In genomic region chr10:103763374-103764202, GRCh38 we compare ENCODE assay signal across 9 cellular contexts.
DNase-seq lines count a peak whose midpoint lies in the region; ATAC-seq and TF ChIP-seq lines count a peak whose summit lies in the region.
"Had no signal": no experiment of that assay in that cellular context is flagged by ENCODE, and none has a peak within 500 bp of the region (broad histone marks: within the 10 kb centered on the region; RNA-seq: fewer than 3 reads in every experiment).

No MANE protein-coding gene starts in this region.

- DNase-seq in activated naive CD4-positive, alpha-beta T cell treated with anti-CD3 and anti-CD28 coated beads, Interleukin-2, amount 10 ng/mL, durations not matched to agents 7 days and 5 days, result peak; percentile 48
- DNase-seq in activated naive CD4-positive, alpha-beta T cell treated with anti-CD3 and anti-CD28 coated beads, Interleukin-2, amount 50 U/mL, for 16 hours, result no peak
- DNase-seq in OCI-LY7 (ENCODE audit: low spot score) (peak; percentile 85), endothelial cell (ENCODE audit: low spot score) (no peak), NCI-H146 treated with DMSO at 0.1 percent for 48 hours (lab: John Stamatoyannopoulos, UW; ENCODE audit: unreplicated experiment) (no peak), left colon (no peak)
- DNase-seq in stimulated activated naive CD8-positive, alpha-beta T cell treated with anti-CD3 and anti-CD28 coated beads, Interleukin-15, Interleukin-2, amounts not matched to agents 100 U/mL and 50 U/mL, for 24 hours, result peak; percentile 24

- no peaks in the 10 kb centered on the region for H3K36me3 ChIP-seq in OCI-LY7 (ENCODE audit: insufficient read depth, low read length)

- no peaks in the 10 kb centered on the region for H3K36me3 Mint-ChIP-seq in activated naive CD4-positive, alpha-beta T cell treated with anti-CD3 and anti-CD28 coated beads, Interleukin-2, amount 10 ng/mL, durations not matched to agents 7 days and 5 days
- peaks cover 23% of the 10 kb centered on the region for H3K36me3 Mint-ChIP-seq in endothelial cell (ENCODE audit: low read depth, unreplicated experiment)
- H3K36me3 Mint-ChIP-seq: IgD-negative memory B cell had no signal

- peak overlapping the region; percentile 72 for H3K4me2 ChIP-seq in OCI-LY7 (ENCODE audit: low read length)

- H3K4me1 ChIP-seq in OCI-LY7 (ENCODE audit: insufficient read depth, low read length, poor library complexity, severe bottlenecking), result peaks cover 43% of the 10 kb centered on the region

- H3K9me3 Mint-ChIP-seq in activated naive CD4-positive, alpha-beta T cell treated with anti-CD3 and anti-CD28 coated beads, Interleukin-2, amount 10 ng/mL, durations not matched to agents 7 days and 5 days, result peaks cover 5% of the 10 kb centered on the region
- no peaks in the 10 kb centered on the region for H3K9me3 Mint-ChIP-seq in endothelial cell (ENCODE audit: unreplicated experiment)
- H3K9me3 Mint-ChIP-seq: IgD-negative memory B cell had no signal

- intact Hi-C loops in OCI-LY7 (cut with micrococcal nuclease; ENCODE audit: unreplicated experiment), result no loop called here
- intact Hi-C loops in left colon (cut with DNase I, micrococcal nuclease), result no loop called here

- peak overlapping the region; percentile 69 for H3K27ac Mint-ChIP-seq in activated naive CD4-positive, alpha-beta T cell treated with anti-CD3 and anti-CD28 coated beads, Interleukin-2, amount 10 ng/mL, durations not matched to agents 7 days and 5 days
- peak overlapping the region; percentile 95 for H3K27ac Mint-ChIP-seq in endothelial cell (ENCODE audit: unreplicated experiment)
- H3K27ac Mint-ChIP-seq: IgD-negative memory B cell had no signal

- no peaks in the 10 kb centered on the region for H4K20me1 ChIP-seq in OCI-LY7 (ENCODE audit: insufficient read depth, low read length)

- peak overlapping the region; percentile 57 for H3K27ac ChIP-seq in OCI-LY7 (ENCODE audit: low read depth, low read length, poor library complexity, severe bottlenecking)

- peak; percentile 19 for ATAC-seq in stimulated activated naive CD8-positive, alpha-beta T cell treated with anti-CD3 and anti-CD28 coated beads, Interleukin-15, Interleukin-2, amounts not matched to agents 100 U/mL and 50 U/mL, for 24 hours
- ATAC-seq in GM19324 (IDR thresholded peaks at IDR 0.05; ENCODE audit: low FRiP score, unreplicated experiment), result no peak
- no peak for ATAC-seq in left colon

- no peak overlapping the region for H3K4me3 Mint-ChIP-seq in activated naive CD4-positive, alpha-beta T cell treated with anti-CD3 and anti-CD28 coated beads, Interleukin-2, amount 10 ng/mL, durations not matched to agents 7 days and 5 days
- peak overlapping the region; percentile 57 for H3K4me3 Mint-ChIP-seq in endothelial cell (ENCODE audit: unreplicated experiment)

- H2AFZ ChIP-seq in OCI-LY7 (ENCODE audit: low read length), result peak overlapping the region; percentile 96

- peaks cover 66% of the 10 kb centered on the region for H3K4me1 Mint-ChIP-seq in activated naive CD4-positive, alpha-beta T cell treated with anti-CD3 and anti-CD28 coated beads, Interleukin-2, amount 10 ng/mL, durations not matched to agents 7 days and 5 days
- peaks cover 76% of the 10 kb centered on the region for H3K4me1 Mint-ChIP-seq in endothelial cell (ENCODE audit: unreplicated experiment)

- TF ChIP-seq CTCF in OCI-LY7 (conservative IDR thresholded peaks at IDR 0.05; ENCODE audit: low read length), result 0 out of 2 replicates have a peak, but pooled peaks have one; percentile 22
- no peak for TF ChIP-seq CTCF in endothelial cell (IDR thresholded peaks at IDR 0.05; ENCODE audit: unreplicated experiment)

- POLR2A ChIA-PET in OCI-LY7 (lab: Charles Lee), result interaction anchor here (0.6 to 1.2 kb wide), 4 partner anchors 10 to 914 kb away, joined by 3 read pairs; no protein-coding TSS in a partner anchor

- H3K79me2 ChIP-seq in OCI-LY7 (ENCODE audit: insufficient read depth, low read depth, low read length), result no peaks in the 10 kb centered on the region

- H3K4me3 ChIP-seq in OCI-LY7 (ENCODE audit: low read depth, low read length, poor library complexity, severe bottlenecking), result peak overlapping the region; percentile 47

- H3K9me3 ChIP-seq in OCI-LY7 (ENCODE audit: low read length), result no peaks in the 10 kb centered on the region

- CTCF ChIA-PET in activated naive CD4-positive, alpha-beta T cell treated with anti-CD3 and anti-CD28 coated beads, Interleukin-2, amount 10 ng/mL, durations not matched to agents 7 days and 5 days (lab: Charles Lee), result interaction anchor here (0.7 to 2.1 kb wide), 5 partner anchors 9 to 18 kb away, joined by 3 to 8 read pairs (median 3); no protein-coding TSS in a partner anchor
- CTCF ChIA-PET in OCI-LY7 (lab: Charles Lee; ENCODE audit: unreplicated experiment), result interaction anchor here (0.8 kb wide), 1 partner anchor 18 kb away, joined by 3 read pairs; no protein-coding TSS in a partner anchor

- peaks cover 14% of the 10 kb centered on the region for H3K27me3 Mint-ChIP-seq in activated naive CD4-positive, alpha-beta T cell treated with anti-CD3 and anti-CD28 coated beads, Interleukin-2, amount 10 ng/mL, durations not matched to agents 7 days and 5 days
- H3K27me3 Mint-ChIP-seq in endothelial cell (ENCODE audit: unreplicated experiment), result peaks cover 8% of the 10 kb centered on the region

- BruUV-seq in OCI-LY7 (replicated peaks; lab: Mats Ljungman, UMichigan), result no TSS peak

- H3K9me2 ChIP-seq in OCI-LY7 (ENCODE audit: insufficient read depth, low read length), result no peaks in the 10 kb centered on the region

Comparison
In these comparisons a context has a peak if more than half of its experiments do, and no peak if none do; other contexts are left out.
1. DNase-seq: peak in activated naive CD4-positive, alpha-beta T cell treated with anti-CD3 and anti-CD28 coated beads, Interleukin-2, amount 10 ng/mL, durations not matched to agents 7 days and 5 days (single experiment), OCI-LY7 (single experiment) and stimulated activated naive CD8-positive, alpha-beta T cell treated with anti-CD3 and anti-CD28 coated beads, Interleukin-15, Interleukin-2, amounts not matched to agents 100 U/mL and 50 U/mL, for 24 hours (single experiment); none in activated naive CD4-positive, alpha-beta T cell treated with anti-CD3 and anti-CD28 coated beads, Interleukin-2, amount 50 U/mL, for 16 hours (single experiment), endothelial cell (single experiment), NCI-H146 treated with DMSO at 0.1 percent for 48 hours (single experiment) and left colon (0 of 2).